8 cellular contexts compared by ENCODE assay signal in genomic region chr10:133394801-133395221, GRCh38. TPM values are rescaled to one million over a fixed set of nuclear protein-coding genes. Genes with fewer than 3 reads are reported as not detected.
DNase-seq lines count a peak whose midpoint lies in the region; ATAC-seq and TF ChIP-seq lines count a peak whose summit lies in the region.

No MANE protein-coding gene starts in this region.

- peaks cover 57% of the 10 kb centered on the region for H3K4me1 Mint-ChIP-seq in activated naive CD4-positive, alpha-beta T cell treated with anti-CD3 and anti-CD28 coated beads for 36 hours (ENCODE audit: low read depth)

- peaks cover 24% of the 10 kb centered on the region for H3K36me3 Mint-ChIP-seq in activated naive CD4-positive, alpha-beta T cell treated with anti-CD3 and anti-CD28 coated beads for 36 hours (ENCODE audit: low read depth)

- no peaks in the 10 kb centered on the region for H3K9me3 Mint-ChIP-seq in activated naive CD4-positive, alpha-beta T cell treated with anti-CD3 and anti-CD28 coated beads for 36 hours

- peaks cover 10 to 24% (median 13%) of the 10 kb centered on the region in 4 donors for H3K4me1 ChIP-seq in upper lobe of left lung

- 26 to 29% methylated on average over 21 of the region's 21 CpGs for WGBS in lower leg skin, 2 donors
- WGBS in upper lobe of left lung, 2 donors: 19 to 36% methylated on average over 17 to 21 of the region's 21 CpGs

- H3K27me3 ChIP-seq in upper lobe of left lung: no peaks in the 10 kb centered on the region

- H3K4me3 ChIP-seq in astrocyte of the spinal cord (ENCODE audit: low read depth, low read length) (peak overlapping the region; percentile 81), lower leg skin (ENCODE audit: low read depth, poor library complexity, severe bottlenecking) (peak overlapping the region; percentile 88), upper lobe of left lung (peak overlapping the region; percentile 78 to 99 (median 81))

- ATAC-seq in upper lobe of left lung (ENCODE audit: low FRiP score in 2 of 2) (no peak), GM21423 (IDR thresholded peaks at IDR 0.05; ENCODE audit: unreplicated experiment) (no peak)

- H3K4me3 Mint-ChIP-seq in activated naive CD4-positive, alpha-beta T cell treated with anti-CD3 and anti-CD28 coated beads for 36 hours: peak overlapping the region; percentile 96

- in situ Hi-C loops in astrocyte of the spinal cord (cut with HindIII; ENCODE audit: low sequenced_read_pairs): no loop called here

- intact Hi-C loops in activated naive CD4-positive, alpha-beta T cell treated with anti-CD3 and anti-CD28 coated beads for 36 hours (cut with micrococcal nuclease): loop anchor here (1.0 to 10.0 kb wide), 8 partner anchors 17 to 1490 kb away; partner anchors contain the start of genes ECHS1, INPP5A, PPP2R2D and STK32C
- intact Hi-C loops in lower leg skin (cut with DNase I; ENCODE audit: low total_unique reads): no loop called here

- H3K27ac Mint-ChIP-seq in activated naive CD4-positive, alpha-beta T cell treated with anti-CD3 and anti-CD28 coated beads for 36 hours: peak overlapping the region; percentile 90

- TF ChIP-seq CTCF in astrocyte of the spinal cord (IDR thresholded peaks at IDR 0.05; ENCODE audit: low read depth, low read length): no peak
- TF ChIP-seq CTCF in lower leg skin (IDR thresholded peaks at IDR 0.05): no peak
- no peak for TF ChIP-seq CTCF in upper lobe of left lung (IDR thresholded peaks at IDR 0.05)
- no peak for TF ChIP-seq CTCF in GM20000 (IDR thresholded peaks at IDR 0.05; ENCODE audit: extremely low read depth, missing control alignments)

- no peaks in the 10 kb centered on the region for H3K9me3 ChIP-seq in upper lobe of left lung

- CTCF ChIA-PET in activated naive CD4-positive, alpha-beta T cell treated with anti-CD3 and anti-CD28 coated beads for 36 hours (lab: Charles Lee): interaction anchor here (1.7 kb wide), 1 partner anchor 66 kb away, joined by 7 read pairs; no protein-coding TSS in a partner anchor

- H3K36me3 ChIP-seq in upper lobe of left lung: peaks cover 6 to 46% (median 18%) of the 10 kb centered on the region in 4 donors

- TF ChIP-seq POLR2A in lower leg skin (IDR thresholded peaks at IDR 0.05): no peak
- TF ChIP-seq POLR2A in upper lobe of left lung (IDR thresholded peaks at IDR 0.05): no peak

- peak overlapping the region; percentile 75 to 92 (median 84) for H3K27ac ChIP-seq in upper lobe of left lung

- TF ChIP-seq EP300 in upper lobe of left lung (IDR thresholded peaks at IDR 0.05): no peak

- no peaks in the 10 kb centered on the region for H3K27me3 Mint-ChIP-seq in activated naive CD4-positive, alpha-beta T cell treated with anti-CD3 and anti-CD28 coated beads for 36 hours (ENCODE audit: low read depth)

- DNase-seq in activated naive CD4-positive, alpha-beta T cell treated with anti-CD3 and anti-CD28 coated beads for 36 hours: no peak
- DNase-seq in activated naive CD4-positive, alpha-beta T cell treated with anti-CD3 and anti-CD28 coated beads, Interleukin-2, amount 50 U/mL, for 16 hours: no peak
- DNase-seq in astrocyte of the spinal cord (ENCODE audit: low read depth, low spot score) (no peak), lower leg skin (ENCODE audit: low spot score in 2 of 2) (peak in 1 of 2 donors; percentile 84), upper lobe of left lung (no peak), hypothalamus (lab: John Stamatoyannopoulos, UW) (no peak), GM20000 (ENCODE audit: low spot score) (no peak)

RNA-seq across cellular contexts. Expression of gene MTG1, which starts 0.9 kb away (rescaled TPM):
- 10 to 100 TPM; 31.6 to 32.9 TPM for total RNA-seq in activated naive CD4-positive, alpha-beta T cell treated with anti-CD3 and anti-CD28 coated beads for 36 hours
- total RNA-seq in lower leg skin (10 to 100 TPM; 16.4 to 36.0 (median 25.6) TPM), upper lobe of left lung (100 to 1,000 TPM in 1 of 6 donors, 10 to 100 TPM in 5; 21.0 to 155 (median 40.8) TPM)

RNA-seq across cellular contexts. Expression of gene PAOX, which starts 15.7 kb away (rescaled TPM):
- 1 to 10 TPM; 4.4 to 5.0 TPM for total RNA-seq in activated naive CD4-positive, alpha-beta T cell treated with anti-CD3 and anti-CD28 coated beads for 36 hours
- total RNA-seq in lower leg skin: 10 to 100 TPM in 3 of 4 donors, 1 to 10 TPM in 1; 8.1 to 21.8 (median 14.4) TPM
- total RNA-seq in upper lobe of left lung: 10 to 100 TPM in 3 of 6 donors, 1 to 10 TPM in 3; 4.7 to 24.1 (median 10.3) TPM

RNA-seq across cellular contexts. Expression of gene ECHS1, which starts 21.7 kb away (rescaled TPM):
- total RNA-seq in activated naive CD4-positive, alpha-beta T cell treated with anti-CD3 and anti-CD28 coated beads for 36 hours: 10 to 100 TPM; 45.8 to 48.7 TPM
- 10 to 100 TPM; 40.0 to 85.7 (median 61.8) TPM for total RNA-seq in lower leg skin
- 10 to 100 TPM; 32.5 to 69.6 (median 53.2) TPM for total RNA-seq in upper lobe of left lung

RNA-seq across cellular contexts. Expression of gene SPRN, which starts 29.6 kb away (rescaled TPM):
- total RNA-seq in activated naive CD4-positive, alpha-beta T cell treated with anti-CD3 and anti-CD28 coated beads for 36 hours: not detected
- total RNA-seq in lower leg skin (under 1 TPM in 2 of 4 donors, not detected in 2; 0.13 to 0.19 TPM), upper lobe of left lung (under 1 TPM in 1 of 6 donors, not detected in 5; 0.20 TPM)

RNA-seq across cellular contexts. Expression of gene FUOM, which starts 37.0 kb away (rescaled TPM):
- total RNA-seq in activated naive CD4-positive, alpha-beta T cell treated with anti-CD3 and anti-CD28 coated beads for 36 hours: 10 to 100 TPM; 29.9 to 34.9 TPM
- total RNA-seq in lower leg skin (10 to 100 TPM; 11.1 to 15.8 (median 15.0) TPM), upper lobe of left lung (10 to 100 TPM; 15.4 to 37.5 (median 26.0) TPM)
